26 cellular contexts compared by ENCODE assay signal in genomic region chr11:131297441-131297840, GRCh38.
"Had no signal": no experiment of that assay in that cellular context is flagged by ENCODE, and none has a peak within 500 bp of the region (broad histone marks: within the 10 kb centered on the region; RNA-seq: fewer than 3 reads in every experiment).

No MANE protein-coding gene starts in this region.

- ATAC-seq: left colon; left lung; mucosa of descending colon; naive thymus-derived CD4-positive, alpha-beta T cell; natural killer cell treated with Interleukin-12 subunit alpha and Interleukin-12 subunit beta and Interleukin-15 and Interleukin-18, amount 100 ng/mL, for 72 hours; right lobe of liver; stimulated activated memory B cell treated with anti-CD40 and anti-IgM and Interleukin-4, amounts not matched to agents 10 μg/mL and 1 μg/mL and 100 μg/mL, for 72 hours; stimulated activated naive CD8-positive, alpha-beta T cell treated with anti-CD3 and anti-CD28 coated beads, Interleukin-15, amount 100 ng/mL, for 72 hours had no signal

- H3K4me2 ChIP-seq: hepatocyte, smooth muscle cell had no signal

- H3K36me3 Mint-ChIP-seq: immature natural killer cell; natural killer cell treated with Interleukin-12 subunit alpha and Interleukin-12 subunit beta and Interleukin-15 and Interleukin-18, amount 100 ng/mL, for 72 hours; stimulated activated memory B cell treated with anti-CD40 and anti-IgM and Interleukin-4, amounts not matched to agents 10 μg/mL and 1 μg/mL and 100 μg/mL, for 72 hours had no signal

- H3K27me3 ChIP-seq: ovary, right atrium auricular region, right lobe of liver, upper lobe of left lung, vagina had no signal

- H3K4me1 Mint-ChIP-seq: immature natural killer cell; naive thymus-derived CD4-positive, alpha-beta T cell; stimulated activated memory B cell treated with anti-CD40 and anti-IgM and Interleukin-4, amounts not matched to agents 10 μg/mL and 1 μg/mL and 100 μg/mL, for 72 hours; stimulated activated naive CD8-positive, alpha-beta T cell treated with anti-CD3 and anti-CD28 coated beads, Interleukin-15, amount 100 ng/mL, for 72 hours had no signal

- H3K4me3 Mint-ChIP-seq: immature natural killer cell; naive thymus-derived CD4-positive, alpha-beta T cell; natural killer cell treated with Interleukin-12 subunit alpha and Interleukin-12 subunit beta and Interleukin-15 and Interleukin-18, amount 100 ng/mL, for 72 hours; stimulated activated memory B cell treated with anti-CD40 and anti-IgM and Interleukin-4, amounts not matched to agents 10 μg/mL and 1 μg/mL and 100 μg/mL, for 72 hours; stimulated activated naive CD8-positive, alpha-beta T cell treated with anti-CD3 and anti-CD28 coated beads, Interleukin-15, amount 100 ng/mL, for 72 hours had no signal

- H3K27ac ChIP-seq: hepatocyte, left lung, ovary, right atrium auricular region, right lobe of liver, tibial nerve, upper lobe of left lung, vagina had no signal

- H3K9me3 ChIP-seq: left lung, mucosa of descending colon, ovary, right atrium auricular region, right lobe of liver, tibial nerve, upper lobe of left lung, vagina had no signal

- H3K27ac Mint-ChIP-seq: immature natural killer cell; naive thymus-derived CD4-positive, alpha-beta T cell; natural killer cell treated with Interleukin-12 subunit alpha and Interleukin-12 subunit beta and Interleukin-15 and Interleukin-18, amount 100 ng/mL, for 72 hours; progenitor cell of endocrine pancreas; stimulated activated memory B cell treated with anti-CD40 and anti-IgM and Interleukin-4, amounts not matched to agents 10 μg/mL and 1 μg/mL and 100 μg/mL, for 72 hours; stimulated activated naive CD8-positive, alpha-beta T cell treated with anti-CD3 and anti-CD28 coated beads, Interleukin-15, amount 100 ng/mL, for 72 hours had no signal

- H2AFZ ChIP-seq: hepatocyte had no signal

- H3K36me3 ChIP-seq: left lung, ovary, right atrium auricular region, right lobe of liver, tibial nerve, upper lobe of left lung, vagina had no signal

- H3K4me1 ChIP-seq: left lung, right atrium auricular region, right lobe of liver, tibial nerve, upper lobe of left lung, vagina had no signal

- H3K9me3 Mint-ChIP-seq: stimulated activated memory B cell treated with anti-CD40 and anti-IgM and Interleukin-4, amounts not matched to agents 10 μg/mL and 1 μg/mL and 100 μg/mL, for 72 hours had no signal

- DNase-seq: immature natural killer cell; kidney; left colon; left lung; midbrain; mucosa of descending colon; naive thymus-derived CD4-positive, alpha-beta T cell; ovary; right lobe of liver; stimulated activated CD4-positive, alpha-beta T cell treated with anti-CD3 and anti-CD28 coated beads, Interleukin-1b, Interleukin-23, amount 100 ng/mL, for 48 hours; stimulated activated CD4-positive, alpha-beta T cell treated with anti-CD3 and anti-CD28 coated beads, Interleukin-2, amount 100 ng/mL, for 48 hours; stimulated activated CD4-positive, alpha-beta T cell treated with anti-CD3 and anti-CD28 coated beads, Interleukin-4, amount 100 ng/mL, for 4 hours; stimulated activated CD8-positive, alpha-beta memory T cell treated with anti-CD3 and anti-CD28 coated beads, Interleukin-4, amount 100 ng/mL, for 48 hours; stimulated activated naive CD4-positive, alpha-beta T cell treated with Interleukin-2 at 50 U/mL for 16 hours; stimulated activated naive CD8-positive, alpha-beta T cell treated with anti-CD3 and anti-CD28 coated beads, Interleukin-15, amount 100 ng/mL, for 72 hours; substantia nigra; upper lobe of left lung had no signal

- H3K4me3 ChIP-seq: hepatocyte, left lung, lung, mucosa of descending colon, ovary, right atrium auricular region, right lobe of liver, smooth muscle cell, tibial nerve, upper lobe of left lung, vagina had no signal

- H3K79me2 ChIP-seq: hepatocyte had no signal
